Comparison of ENCODE assay signal across 18 cellular contexts in the genomic region with DNA sequence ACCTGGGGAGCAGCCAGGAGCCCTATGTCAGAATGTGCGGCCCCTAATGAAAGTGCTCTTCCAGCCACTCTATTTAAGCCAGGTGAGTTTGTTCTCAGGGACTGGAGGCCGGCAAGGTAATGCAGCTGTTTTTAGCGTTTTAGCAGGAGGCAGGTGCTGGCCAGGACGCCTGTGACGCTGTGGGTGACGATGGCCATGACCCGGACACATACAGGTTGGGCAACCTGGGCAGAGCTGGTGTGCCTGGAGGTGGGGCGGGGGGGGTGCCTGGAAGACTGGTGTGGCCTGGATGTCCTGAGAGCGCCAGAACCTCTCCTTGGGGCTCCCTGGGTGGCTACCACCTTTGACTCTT.
"Had no signal": no experiment of that assay in that cellular context is flagged by ENCODE, and none has a peak within 500 bp of the region (broad histone marks: within the 10 kb centered on the region; RNA-seq: fewer than 3 reads in every experiment).

No MANE protein-coding gene starts in this region.

- DNase-seq: activated CD4-positive, alpha-beta T cell treated with anti-CD3 and anti-CD28 coated beads for 48 hours; activated CD8-positive, alpha-beta memory T cell treated with anti-CD3 and anti-CD28 coated beads, Interleukin-2, amount 50 U/mL, for 48 hours; activated CD8-positive, alpha-beta T cell treated with anti-CD3 and anti-CD28 coated beads, Interleukin-2, amount 10 ng/mL, durations not matched to agents 7 days and 5 days; activated naive CD4-positive, alpha-beta T cell treated with Interleukin-2 at 50 U/mL for 16 hours; activated naive CD8-positive, alpha-beta T cell treated with anti-CD3 and anti-CD28 coated beads, Interleukin-2, amount 50 U/mL, for 24 hours; central memory CD4-positive, alpha-beta T cell; cortex of kidney; effector CD8-positive, alpha-beta T cell; hippocampal formation; naive thymus-derived CD8-positive, alpha-beta T cell; stimulated activated CD4-positive, alpha-beta T cell treated with anti-CD3 and anti-CD28 coated beads, Interleukin-4, amount 100 ng/mL, for 1 hour; stimulated activated CD8-positive, alpha-beta memory T cell treated with anti-CD3 and anti-CD28 coated beads, Interleukin-4, amount 100 ng/mL, for 48 hours; stimulated activated naive CD8-positive, alpha-beta T cell treated with anti-CD3 and anti-CD28 coated beads, Interleukin-15, amount 100 ng/mL, for 72 hours; T-helper 1 cell; thyroid gland had no signal

- H3K27ac ChIP-seq: SK-N-MC, thyroid gland had no signal

- H3K27me3 ChIP-seq: thyroid gland had no signal

- H3K36me3 ChIP-seq: thyroid gland had no signal

- H3K9me3 ChIP-seq: thyroid gland had no signal

- ATAC-seq: activated CD8-positive, alpha-beta T cell treated with anti-CD3 and anti-CD28 coated beads, Interleukin-2, amount 10 ng/mL, durations not matched to agents 7 days and 5 days; activated naive CD8-positive, alpha-beta T cell treated with anti-CD3 and anti-CD28 coated beads, Interleukin-2, amount 50 U/mL, for 24 hours; naive thymus-derived CD8-positive, alpha-beta T cell; stimulated activated naive CD8-positive, alpha-beta T cell treated with anti-CD3 and anti-CD28 coated beads, Interleukin-15, amount 100 ng/mL, for 72 hours; WTC11 had no signal

- H3K4me3 ChIP-seq: lung, SK-N-MC, thyroid gland had no signal
